ENCODE assay signal across 12 cellular contexts in the genomic region with DNA sequence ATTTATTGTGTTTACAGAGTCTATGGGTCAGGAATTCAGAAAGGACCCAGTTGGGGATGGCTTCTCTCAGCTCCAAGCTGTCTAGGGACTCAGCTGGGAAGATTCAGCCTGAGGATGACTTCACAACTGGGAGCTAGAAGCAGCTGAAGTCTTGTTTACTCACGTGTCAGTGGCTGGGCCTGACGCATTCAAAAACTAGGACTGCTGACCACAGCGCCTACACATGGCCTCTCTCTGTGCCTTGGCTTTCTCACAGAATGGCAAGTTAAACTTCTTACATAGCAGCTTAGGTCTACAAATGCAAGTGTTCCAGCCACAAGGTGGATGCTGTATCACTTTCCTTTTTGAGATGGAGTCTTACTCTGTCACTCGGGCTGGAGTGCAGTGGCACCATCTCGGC. TPM values are rescaled to one million over a fixed set of nuclear protein-coding genes. Genes with fewer than 3 reads are reported as not detected.
DNase-seq lines count a peak whose midpoint lies in the region; ATAC-seq, FAIRE-seq and TF ChIP-seq lines count a peak whose summit lies in the region.
"Had no signal": no experiment of that assay in that cellular context is flagged by ENCODE, and none has a peak within 500 bp of the region (broad histone marks: within the 10 kb centered on the region; RNA-seq: fewer than 3 reads in every experiment).

No MANE protein-coding gene starts in this region.

- no peak overlapping the region for H3K4me2 ChIP-seq in MM.1S (ENCODE audit: low read depth, low read length)

- H3K9me2 ChIP-seq in MM.1S (replicated peaks; ENCODE audit: insufficient read depth, low read length), result no peaks in the 10 kb centered on the region

- no peaks in the 10 kb centered on the region for H3K9me3 Mint-ChIP-seq in activated T-helper 17 cell treated with anti-CD3 and anti-CD28 coated beads, Interleukin-2, amount 50 U/mL, for 72 hours
- H3K9me3 Mint-ChIP-seq: activated T-helper 2 cell treated with anti-CD3 and anti-CD28 coated beads, Interferon-gamma antibody, Interleukin-2, Interleukin-4, amounts not matched to agents 10 μg/mL and 5 μg/mL and 100 μg/mL, durations not matched to agents 14 hours and 24 hours and 36 hours; CD14-positive monocyte had no signal

- H3K36me3 ChIP-seq in pancreas, result no peaks in the 10 kb centered on the region
- H3K36me3 ChIP-seq in MM.1S (replicated peaks; ENCODE audit: insufficient read depth, low read length), result no peaks in the 10 kb centered on the region
- H3K36me3 ChIP-seq: stomach had no signal

- H3K27me3 ChIP-seq in pancreas (no peaks in the 10 kb centered on the region), MM.1S (replicated peaks; ENCODE audit: insufficient read depth, low read length) (no peaks in the 10 kb centered on the region)
- H3K27me3 ChIP-seq: stomach had no signal

- H3F3A ChIP-seq in MM.1S (ENCODE audit: insufficient read depth, low read length), result no peaks in the 10 kb centered on the region

- H3K4me3 ChIP-seq in pancreas, result no peak overlapping the region
- H3K4me3 ChIP-seq in MM.1S (ENCODE audit: low read length), result no peak overlapping the region
- H3K4me3 ChIP-seq: stomach had no signal

- H3K4me1 ChIP-seq in pancreas, result peaks cover 0 to 10% (median 5%) of the 10 kb centered on the region in 3 donors
- H3K4me1 ChIP-seq in MM.1S (ENCODE audit: low read length), result no peaks in the 10 kb centered on the region

- peak; percentile 56 for ATAC-seq in activated T-helper 17 cell treated with anti-CD3 and anti-CD28 coated beads, Interleukin-2, amount 50 U/mL, for 72 hours (replicated peaks)
- ATAC-seq in pancreas (peak in 3 of 4 donors; percentile 29 to 68 (median 58)), HG02840 (IDR thresholded peaks at IDR 0.05; ENCODE audit: low FRiP score, unreplicated experiment) (no peak)

- intact Hi-C loops in pancreas (cut with DNase I), result no loop called here

- no peaks in the 10 kb centered on the region for H3K27me3 Mint-ChIP-seq in activated T-helper 17 cell treated with anti-CD3 and anti-CD28 coated beads, Interleukin-2, amount 50 U/mL, for 72 hours

- no peak overlapping the region for H3K9ac ChIP-seq in MM.1S (ENCODE audit: low read length)

- DNase-seq in DMS53 (lab: John Stamatoyannopoulos, UW) (peak; percentile 83), glomerular visceral epithelial cell (ENCODE audit: extremely low spot score) (peak; percentile 67), pancreas (peak in 1 of 6 donors; percentile 22), MM.1S (no peak), MV-4-11 (lab: John Stamatoyannopoulos, UW) (no peak)
- no peak for DNase-seq in stimulated activated CD4-positive, alpha-beta T cell treated with anti-CD3 and anti-CD28 coated beads, Interleukin-4, amount 100 ng/mL, for 24 hours
- DNase-seq: stomach had no signal

- H3K27ac ChIP-seq in pancreas (no peak overlapping the region), MM.1S (ENCODE audit: low read length) (no peak overlapping the region)

- H3K79me2 ChIP-seq in MM.1S (ENCODE audit: low read length), result no peaks in the 10 kb centered on the region

- H2AFZ ChIP-seq in MM.1S (ENCODE audit: low read length), result no peak overlapping the region

- H4K20me1 ChIP-seq in MM.1S (ENCODE audit: insufficient read depth, low read length), result no peaks in the 10 kb centered on the region

- WGBS in pancreas, 2 donors, result 81 to 90% methylated on average over 5 of the region's 5 CpGs

- H3K4me1 Mint-ChIP-seq in activated T-helper 17 cell treated with anti-CD3 and anti-CD28 coated beads, Interleukin-2, amount 50 U/mL, for 72 hours, result no peaks in the 10 kb centered on the region

- no peak for FAIRE-seq in pancreas (lab: Jason Lieb, UNC)
- FAIRE-seq: endometrium had no signal

- H3K9me3 ChIP-seq in pancreas (no peaks in the 10 kb centered on the region), MM.1S (replicated peaks; ENCODE audit: insufficient read depth, low read length) (no peaks in the 10 kb centered on the region)
- H3K9me3 ChIP-seq: stomach had no signal

- TF ChIP-seq CTCF in pancreas (IDR thresholded peaks at IDR 0.05), result no peak
- no peak for TF ChIP-seq CTCF in MM.1S (IDR thresholded peaks at IDR 0.05; ENCODE audit: low read length)

- no peak overlapping the region for H3K4me3 Mint-ChIP-seq in activated T-helper 17 cell treated with anti-CD3 and anti-CD28 coated beads, Interleukin-2, amount 50 U/mL, for 72 hours
- H3K4me3 Mint-ChIP-seq: CD14-positive monocyte had no signal

- H3K36me3 Mint-ChIP-seq in activated T-helper 17 cell treated with anti-CD3 and anti-CD28 coated beads, Interleukin-2, amount 50 U/mL, for 72 hours (ENCODE audit: low read depth), result no peaks in the 10 kb centered on the region
- H3K36me3 Mint-ChIP-seq: CD14-positive monocyte had no signal

- H3K27ac Mint-ChIP-seq in activated T-helper 17 cell treated with anti-CD3 and anti-CD28 coated beads, Interleukin-2, amount 50 U/mL, for 72 hours, result no peak overlapping the region
- H3K27ac Mint-ChIP-seq: activated T-helper 2 cell treated with anti-CD3 and anti-CD28 coated beads, Interferon-gamma antibody, Interleukin-2, Interleukin-4, amounts not matched to agents 10 μg/mL and 5 μg/mL and 100 μg/mL, durations not matched to agents 14 hours and 24 hours and 36 hours; CD14-positive monocyte had no signal

RNA-seq across cellular contexts. Expression of a gene that starts 16.3 kb away (rescaled TPM):
- total RNA-seq in activated T-helper 17 cell treated with anti-CD3 and anti-CD28 coated beads, Interleukin-2, amount 50 U/mL, for 72 hours, result 100 to 1,000 TPM; 101 to 164 TPM
- 10 to 100 TPM; 34.3 to 59.2 (median 53.0) TPM for total RNA-seq in pancreas
- 10 to 100 TPM; 13.5 to 29.5 TPM for polyA plus RNA-seq in pancreas

Comparison
In these comparisons a context has a peak if more than half of its experiments do, and no peak if none do; other contexts are left out.
1. DNase-seq: peak in DMS53 (single experiment) and glomerular visceral epithelial cell (single experiment); none in MM.1S (single experiment), stimulated activated CD4-positive, alpha-beta T cell treated with anti-CD3 and anti-CD28 coated beads, Interleukin-4, amount 100 ng/mL, for 24 hours (single experiment) and MV-4-11 (single experiment).